In genomic region chr7:2631924-2632716, GRCh38 we compare ENCODE assay signal across 8 cellular contexts. TPM values are rescaled to one million over a fixed set of nuclear protein-coding genes. Genes with fewer than 3 reads are reported as not detected.
A peak's percentile ranks its signal among the peaks of the same experiment; 100 is the strongest.
DNase-seq lines count a peak whose midpoint lies in the region; ATAC-seq and TF ChIP-seq lines count a peak whose summit lies in the region.

A gene with protein sequence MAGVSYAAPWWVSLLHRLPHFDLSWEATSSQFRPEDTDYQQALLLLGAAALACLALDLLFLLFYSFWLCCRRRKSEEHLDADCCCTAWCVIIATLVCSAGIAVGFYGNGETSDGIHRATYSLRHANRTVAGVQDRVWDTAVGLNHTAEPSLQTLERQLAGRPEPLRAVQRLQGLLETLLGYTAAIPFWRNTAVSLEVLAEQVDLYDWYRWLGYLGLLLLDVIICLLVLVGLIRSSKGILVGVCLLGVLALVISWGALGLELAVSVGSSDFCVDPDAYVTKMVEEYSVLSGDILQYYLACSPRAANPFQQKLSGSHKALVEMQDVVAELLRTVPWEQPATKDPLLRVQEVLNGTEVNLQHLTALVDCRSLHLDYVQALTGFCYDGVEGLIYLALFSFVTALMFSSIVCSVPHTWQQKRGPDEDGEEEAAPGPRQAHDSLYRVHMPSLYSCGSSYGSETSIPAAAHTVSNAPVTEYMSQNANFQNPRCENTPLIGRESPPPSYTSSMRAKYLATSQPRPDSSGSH (plus strand): TSS chr7:2631986. CDS start chr7:2632156, 170 bp downstream.

- DNase-seq in AG10803 (ENCODE audit: low read depth) (no peak), right atrium auricular region (ENCODE audit: low spot score) (no peak), skeletal muscle cell (ENCODE audit: low read depth) (no peak), NCI-H1694 (lab: John Stamatoyannopoulos, UW) (no peak)
- peak; percentile 21 to 73 for DNase-seq in activated naive CD4-positive, alpha-beta T cell treated with anti-CD3 and anti-CD28 coated beads, Interleukin-2, amount 50 U/mL, for 72 hours (ENCODE audit: low spot score in 2 of 2)
- DNase-seq in stimulated activated CD4-positive, alpha-beta T cell treated with anti-CD3 and anti-CD28 coated beads, Interleukin-15, amount 100 ng/mL, for 24 hours: no peak

- H3K27me3 ChIP-seq in right atrium auricular region: no peaks in the 10 kb centered on the region

- TF ChIP-seq CTCF in AG10803 (conservative IDR thresholded peaks at IDR 0.05; ENCODE audit: low read length): no peak
- no peak for TF ChIP-seq CTCF in right atrium auricular region (IDR thresholded peaks at IDR 0.05)

- no peaks in the 10 kb centered on the region for H3K9me3 ChIP-seq in right atrium auricular region

- peak within 1 kb of the TSS; percentile 81 to 89 for H3K27ac ChIP-seq in right atrium auricular region

- ATAC-seq in GM19351 (IDR thresholded peaks at IDR 0.05; ENCODE audit: unreplicated experiment): peak; percentile 35
- peak; percentile 22 for ATAC-seq in HG03457 (IDR thresholded peaks at IDR 0.05; ENCODE audit: unreplicated experiment)
- peak; percentile 39 to 49 for ATAC-seq in activated naive CD4-positive, alpha-beta T cell treated with anti-CD3 and anti-CD28 coated beads, Interleukin-2, amount 50 U/mL, for 72 hours

- no peaks in the 10 kb centered on the region for H3K9me3 Mint-ChIP-seq in activated naive CD4-positive, alpha-beta T cell treated with anti-CD3 and anti-CD28 coated beads, Interleukin-2, amount 50 U/mL, for 72 hours

- H3K4me1 ChIP-seq in right atrium auricular region: peaks cover 0 to 73% of the 10 kb centered on the region in 2 donors

- peak within 1 kb of the TSS; percentile 91 to 95 for H3K27ac Mint-ChIP-seq in activated naive CD4-positive, alpha-beta T cell treated with anti-CD3 and anti-CD28 coated beads, Interleukin-2, amount 50 U/mL, for 72 hours

- no peaks in the 10 kb centered on the region for H3K36me3 ChIP-seq in right atrium auricular region

- H3K4me3 ChIP-seq in AG10803 (ENCODE audit: low read length): peak within 1 kb of the TSS; percentile 87
- H3K4me3 ChIP-seq in right atrium auricular region: peak within 1 kb of the TSS; percentile 62 to 80
- peak within 1 kb of the TSS; percentile 89 for H3K4me3 ChIP-seq in skeletal muscle cell (ENCODE audit: low read depth, low read length)

- peaks cover 0 to 5% of the 10 kb centered on the region in 2 donors for H3K36me3 Mint-ChIP-seq in activated naive CD4-positive, alpha-beta T cell treated with anti-CD3 and anti-CD28 coated beads, Interleukin-2, amount 50 U/mL, for 72 hours

RNA-seq across cellular contexts. Expression of the gene that starts here (rescaled TPM):
- 10 to 100 TPM; 23.8 to 28.3 TPM for total RNA-seq in activated naive CD4-positive, alpha-beta T cell treated with anti-CD3 and anti-CD28 coated beads, Interleukin-2, amount 50 U/mL, for 72 hours
- 10 to 100 TPM in 1 of 2 donors, 1 to 10 TPM in 1; 7.0 to 11.1 TPM for total RNA-seq in right atrium auricular region

Comparison
In these comparisons a context has a peak if more than half of its experiments do, and no peak if none do; other contexts are left out.
1. DNase-seq: peak in activated naive CD4-positive, alpha-beta T cell treated with anti-CD3 and anti-CD28 coated beads, Interleukin-2, amount 50 U/mL, for 72 hours (2 of 2); none in AG10803 (single experiment), right atrium auricular region (single experiment), skeletal muscle cell (single experiment), NCI-H1694 (single experiment) and stimulated activated CD4-positive, alpha-beta T cell treated with anti-CD3 and anti-CD28 coated beads, Interleukin-15, amount 100 ng/mL, for 24 hours (single experiment).
2. Peak in every context shown above with its lines, with median percentiles within 50 percentile points of each other: H3K4me3 ChIP-seq and ATAC-seq.